11 cellular contexts compared by ENCODE assay signal in genomic region chr2:191748528-191749180, GRCh38.
DNase-seq lines count a peak whose midpoint lies in the region; ATAC-seq and TF ChIP-seq lines count a peak whose summit lies in the region.
"Had no signal": no experiment of that assay in that cellular context is flagged by ENCODE, and none has a peak within 500 bp of the region (broad histone marks: within the 10 kb centered on the region; RNA-seq: fewer than 3 reads in every experiment).

No MANE protein-coding gene starts in this region.

- no peak overlapping the region for H3K4me2 ChIP-seq in smooth muscle cell

- H3K4me1 ChIP-seq in BE2C (peaks cover 8% of the 10 kb centered on the region; the same call in 1 of the 2 replicates), smooth muscle cell (ENCODE audit: low read depth) (no peaks in the 10 kb centered on the region)

- H4K20me1 ChIP-seq in smooth muscle cell (ENCODE audit: low read depth) = no peaks in the 10 kb centered on the region

- no peak for TF ChIP-seq CTCF in fibroblast of mammary gland (conservative IDR thresholded peaks at IDR 0.05; ENCODE audit: control insufficient read depth, insufficient read depth, low read depth, low read length)
- TF ChIP-seq CTCF in BE2C (IDR thresholded peaks at IDR 0.05; ENCODE audit: low read depth, low read length) = no peak
- TF ChIP-seq CTCF in smooth muscle cell (IDR thresholded peaks at IDR 0.05; ENCODE audit: borderline replicate concordance, insufficient read depth, poor library complexity, severe bottlenecking) = no peak

- H3K36me3 ChIP-seq in BE2C (no peaks in the 10 kb centered on the region), smooth muscle cell (ENCODE audit: low read depth) (no peaks in the 10 kb centered on the region)
- H3K36me3 ChIP-seq: neutrophil had no signal

- H3K4me3 ChIP-seq in fibroblast of mammary gland (ENCODE audit: control insufficient read depth, low read depth, low read length) = no peak overlapping the region
- no peak overlapping the region for H3K4me3 ChIP-seq in BE2C (ENCODE audit: low read depth, low read length)
- no peak overlapping the region for H3K4me3 ChIP-seq in smooth muscle cell

- H3F3A ChIP-seq in smooth muscle cell (ENCODE audit: low read depth) = no peaks in the 10 kb centered on the region

- ATAC-seq in GM18519 (IDR thresholded peaks at IDR 0.05; ENCODE audit: low FRiP score, unreplicated experiment) = peak; percentile 81
- peak; percentile 65 for ATAC-seq in GM21515 (IDR thresholded peaks at IDR 0.05; ENCODE audit: unreplicated experiment)
- peak; percentile 70 for ATAC-seq in HG03135 (IDR thresholded peaks at IDR 0.05; ENCODE audit: unreplicated experiment)
- ATAC-seq: activated CD8-positive, alpha-beta T cell treated with anti-CD3 and anti-CD28 coated beads, Interleukin-2, amount 10 ng/mL, durations not matched to agents 7 days and 5 days had no signal

- H3K79me2 ChIP-seq in smooth muscle cell (ENCODE audit: low read depth) = no peaks in the 10 kb centered on the region

- no peak overlapping the region for H3K27ac ChIP-seq in smooth muscle cell (ENCODE audit: low read depth)
- H3K27ac ChIP-seq: neutrophil had no signal

- peak; percentile 62 for DNase-seq in fibroblast of mammary gland (ENCODE audit: low read depth)
- DNase-seq in central memory CD4-positive, alpha-beta T cell = no peak
- DNase-seq in BE2C = no peak
- no peak for DNase-seq in NCI-H1105 treated with DMSO at 0.1 percent for 48 hours (lab: John Stamatoyannopoulos, UW)
- no peak for DNase-seq in smooth muscle cell (lab: John Stamatoyannopoulos, UW; ENCODE audit: unreplicated experiment)
- DNase-seq: activated CD8-positive, alpha-beta T cell treated with anti-CD3 and anti-CD28 coated beads, Interleukin-2, amount 10 ng/mL, durations not matched to agents 7 days and 5 days; NCI-H1417 had no signal

- 68% methylated on average over 1 of the region's 1 CpG for WGBS in smooth muscle cell (ENCODE audit: low lambda C conversion rate)

- H3K9me3 ChIP-seq in BE2C (no peaks in the 10 kb centered on the region), smooth muscle cell (replicated peaks; ENCODE audit: low read depth) (no peaks in the 10 kb centered on the region)
- H3K9me3 ChIP-seq: neutrophil had no signal

- no peak overlapping the region for H2AFZ ChIP-seq in smooth muscle cell (ENCODE audit: low read depth)

- H3K9ac ChIP-seq in smooth muscle cell (ENCODE audit: low read depth) = no peak overlapping the region

- H3K27me3 ChIP-seq in BE2C (no peaks in the 10 kb centered on the region), smooth muscle cell (ENCODE audit: low read depth) (no peaks in the 10 kb centered on the region)
- H3K27me3 ChIP-seq: neutrophil had no signal
